ENCODE assay signal across 8 cellular contexts in genomic region chr16:21540770-21541433, GRCh38. TPM values are rescaled to one million over a fixed set of nuclear protein-coding genes. Genes with fewer than 3 reads are reported as not detected.
DNase-seq lines count a peak whose midpoint lies in the region; ATAC-seq and TF ChIP-seq lines count a peak whose summit lies in the region.
"Not testable (repeated sequence)": the region's sequence is repeated elsewhere in the genome, so short reads cannot be mapped to it uniquely, and the experiment has no call there.

No MANE protein-coding gene starts in this region.

- not testable (repeated sequence) for H3K9me3 Mint-ChIP-seq in activated naive CD8-positive, alpha-beta T cell treated with anti-CD3 and anti-CD28 coated beads, Interleukin-2, amount 10 ng/mL, durations not matched to agents 7 days and 5 days; naive B cell

- peak overlapping the region; percentile 73 for H3K4me3 Mint-ChIP-seq in activated naive CD8-positive, alpha-beta T cell treated with anti-CD3 and anti-CD28 coated beads, Interleukin-2, amount 10 ng/mL, durations not matched to agents 7 days and 5 days
- H3K4me3 Mint-ChIP-seq in naive B cell: peak overlapping the region; percentile 31 to 87 (median 65)

- not testable (repeated sequence) for H3K27me3 ChIP-seq in GM06990 (replicated peaks; ENCODE audit: control insufficient read depth, insufficient read depth, low read length)

- TF ChIP-seq CTCF in GM06990 (IDR thresholded peaks at IDR 0.05; ENCODE audit: insufficient read depth, low read length, poor library complexity, severe bottlenecking): not testable (repeated sequence)

- ATAC-seq in GM19463 (IDR thresholded peaks at IDR 0.05; ENCODE audit: unreplicated experiment) (peak; percentile 91), HG02885 (IDR thresholded peaks at IDR 0.05; ENCODE audit: poor library complexity, unreplicated experiment) (peak; percentile 77), naive B cell (ENCODE audit: low read depth in 2 of 2) (peak; percentile 47 to 52)
- peak; percentile 87 for ATAC-seq in activated naive CD8-positive, alpha-beta T cell treated with anti-CD3 and anti-CD28 coated beads, Interleukin-2, amount 10 ng/mL, durations not matched to agents 7 days and 5 days (ENCODE audit: low read depth)

- POLR2A ChIA-PET in activated naive CD8-positive, alpha-beta T cell treated with anti-CD3 and anti-CD28 coated beads, Interleukin-2, amount 10 ng/mL, durations not matched to agents 7 days and 5 days (lab: Charles Lee): interaction anchor here (0.7 kb wide), 1 partner anchor 21 kb away, joined by 3 read pairs; no protein-coding TSS in a partner anchor

- DNase-seq in GM06990 (ENCODE audit: extremely low read depth, insufficient read length): peak; percentile 73
- peak; percentile 64 for DNase-seq in KBM-7
- DNase-seq in activated CD4-positive, alpha-beta T cell treated with anti-CD3 and anti-CD28 coated beads, Interleukin-2, amount 50 U/mL, for 48 hours: peak; percentile 73 to 80
- DNase-seq in activated naive CD8-positive, alpha-beta T cell treated with anti-CD3 and anti-CD28 coated beads, Interleukin-2, amount 10 ng/mL, durations not matched to agents 7 days and 5 days: peak; percentile 81
- peak; percentile 60 for DNase-seq in naive B cell
- DNase-seq in stimulated activated CD8-positive, alpha-beta memory T cell treated with anti-CD3 and anti-CD28 coated beads, Interleukin-4, amount 100 ng/mL, for 1 hour (ENCODE audit: low read depth in 2 of 2, low spot score in 1 of 2): peak; percentile 40 to 52

- H3K36me3 Mint-ChIP-seq in activated naive CD8-positive, alpha-beta T cell treated with anti-CD3 and anti-CD28 coated beads, Interleukin-2, amount 10 ng/mL, durations not matched to agents 7 days and 5 days; naive B cell: not testable (repeated sequence)

- not testable (repeated sequence) for H3K27me3 Mint-ChIP-seq in activated naive CD8-positive, alpha-beta T cell treated with anti-CD3 and anti-CD28 coated beads, Interleukin-2, amount 10 ng/mL, durations not matched to agents 7 days and 5 days; naive B cell

- H3K4me1 Mint-ChIP-seq in activated naive CD8-positive, alpha-beta T cell treated with anti-CD3 and anti-CD28 coated beads, Interleukin-2, amount 10 ng/mL, durations not matched to agents 7 days and 5 days: peaks cover 22% of the 10 kb centered on the region
- H3K4me1 Mint-ChIP-seq in naive B cell: peaks cover 15 to 34% (median 28%) of the 10 kb centered on the region in 3 donors

- peak overlapping the region; percentile 90 for H3K27ac Mint-ChIP-seq in activated naive CD8-positive, alpha-beta T cell treated with anti-CD3 and anti-CD28 coated beads, Interleukin-2, amount 10 ng/mL, durations not matched to agents 7 days and 5 days
- peak overlapping the region; percentile 30 to 98 (median 90) for H3K27ac Mint-ChIP-seq in naive B cell

- H3K4me3 ChIP-seq in GM06990 (replicated peaks; ENCODE audit: low read depth, low read length): not testable (repeated sequence)

- not testable (repeated sequence) for H3K36me3 ChIP-seq in GM06990 (ENCODE audit: control insufficient read depth, insufficient read depth, low read length)

- in situ Hi-C loops in KBM-7 (cut with MboI; ENCODE audit: low pct_unique_long_range_greater_than_20kb, low sequenced_read_pairs): not testable (repeated sequence)

RNA-seq across cellular contexts. Expression of gene METTL9, which starts 58.5 kb away (rescaled TPM):
- total RNA-seq in activated naive CD8-positive, alpha-beta T cell treated with anti-CD3 and anti-CD28 coated beads, Interleukin-2, amount 10 ng/mL, durations not matched to agents 7 days and 5 days: 10 to 100 TPM; 95.2 to 95.9 TPM
- polyA plus RNA-seq in naive B cell (ENCODE audit: low read depth in 6 of 6): 100 to 1,000 TPM in 4 of 6 donors, 10 to 100 TPM in 2; 92.8 to 151 (median 110) TPM
